1 cellular context compared by ENCODE assay signal in the genomic region with DNA sequence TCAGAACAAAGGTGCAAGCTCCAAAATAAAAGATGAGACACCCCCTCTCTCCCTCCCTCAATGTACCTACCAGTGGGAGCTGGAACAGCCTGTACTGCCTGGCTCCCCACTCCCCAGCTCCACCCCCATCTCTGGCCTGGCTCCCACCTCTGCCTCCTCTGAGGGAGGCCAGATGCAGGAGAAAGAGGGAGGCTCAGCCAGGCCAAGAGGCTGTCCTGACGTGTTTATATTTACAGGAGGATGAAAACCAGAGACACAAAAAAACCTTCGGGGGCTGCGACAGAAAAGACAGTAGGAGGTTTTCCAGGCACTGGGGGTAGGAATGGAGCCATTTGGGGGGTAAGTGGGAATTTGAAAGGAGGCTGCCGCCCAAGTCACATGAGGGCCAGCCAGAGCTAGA.
TF ChIP-seq lines count a peak whose summit lies in the region.

No MANE protein-coding gene starts in this region.

TF ChIP-seq in GM23338, 12 proteins besides CTCF, POLR2A, EP300 and RAD21 (continued from another document):
- TF ChIP-seq, protein P1, sequence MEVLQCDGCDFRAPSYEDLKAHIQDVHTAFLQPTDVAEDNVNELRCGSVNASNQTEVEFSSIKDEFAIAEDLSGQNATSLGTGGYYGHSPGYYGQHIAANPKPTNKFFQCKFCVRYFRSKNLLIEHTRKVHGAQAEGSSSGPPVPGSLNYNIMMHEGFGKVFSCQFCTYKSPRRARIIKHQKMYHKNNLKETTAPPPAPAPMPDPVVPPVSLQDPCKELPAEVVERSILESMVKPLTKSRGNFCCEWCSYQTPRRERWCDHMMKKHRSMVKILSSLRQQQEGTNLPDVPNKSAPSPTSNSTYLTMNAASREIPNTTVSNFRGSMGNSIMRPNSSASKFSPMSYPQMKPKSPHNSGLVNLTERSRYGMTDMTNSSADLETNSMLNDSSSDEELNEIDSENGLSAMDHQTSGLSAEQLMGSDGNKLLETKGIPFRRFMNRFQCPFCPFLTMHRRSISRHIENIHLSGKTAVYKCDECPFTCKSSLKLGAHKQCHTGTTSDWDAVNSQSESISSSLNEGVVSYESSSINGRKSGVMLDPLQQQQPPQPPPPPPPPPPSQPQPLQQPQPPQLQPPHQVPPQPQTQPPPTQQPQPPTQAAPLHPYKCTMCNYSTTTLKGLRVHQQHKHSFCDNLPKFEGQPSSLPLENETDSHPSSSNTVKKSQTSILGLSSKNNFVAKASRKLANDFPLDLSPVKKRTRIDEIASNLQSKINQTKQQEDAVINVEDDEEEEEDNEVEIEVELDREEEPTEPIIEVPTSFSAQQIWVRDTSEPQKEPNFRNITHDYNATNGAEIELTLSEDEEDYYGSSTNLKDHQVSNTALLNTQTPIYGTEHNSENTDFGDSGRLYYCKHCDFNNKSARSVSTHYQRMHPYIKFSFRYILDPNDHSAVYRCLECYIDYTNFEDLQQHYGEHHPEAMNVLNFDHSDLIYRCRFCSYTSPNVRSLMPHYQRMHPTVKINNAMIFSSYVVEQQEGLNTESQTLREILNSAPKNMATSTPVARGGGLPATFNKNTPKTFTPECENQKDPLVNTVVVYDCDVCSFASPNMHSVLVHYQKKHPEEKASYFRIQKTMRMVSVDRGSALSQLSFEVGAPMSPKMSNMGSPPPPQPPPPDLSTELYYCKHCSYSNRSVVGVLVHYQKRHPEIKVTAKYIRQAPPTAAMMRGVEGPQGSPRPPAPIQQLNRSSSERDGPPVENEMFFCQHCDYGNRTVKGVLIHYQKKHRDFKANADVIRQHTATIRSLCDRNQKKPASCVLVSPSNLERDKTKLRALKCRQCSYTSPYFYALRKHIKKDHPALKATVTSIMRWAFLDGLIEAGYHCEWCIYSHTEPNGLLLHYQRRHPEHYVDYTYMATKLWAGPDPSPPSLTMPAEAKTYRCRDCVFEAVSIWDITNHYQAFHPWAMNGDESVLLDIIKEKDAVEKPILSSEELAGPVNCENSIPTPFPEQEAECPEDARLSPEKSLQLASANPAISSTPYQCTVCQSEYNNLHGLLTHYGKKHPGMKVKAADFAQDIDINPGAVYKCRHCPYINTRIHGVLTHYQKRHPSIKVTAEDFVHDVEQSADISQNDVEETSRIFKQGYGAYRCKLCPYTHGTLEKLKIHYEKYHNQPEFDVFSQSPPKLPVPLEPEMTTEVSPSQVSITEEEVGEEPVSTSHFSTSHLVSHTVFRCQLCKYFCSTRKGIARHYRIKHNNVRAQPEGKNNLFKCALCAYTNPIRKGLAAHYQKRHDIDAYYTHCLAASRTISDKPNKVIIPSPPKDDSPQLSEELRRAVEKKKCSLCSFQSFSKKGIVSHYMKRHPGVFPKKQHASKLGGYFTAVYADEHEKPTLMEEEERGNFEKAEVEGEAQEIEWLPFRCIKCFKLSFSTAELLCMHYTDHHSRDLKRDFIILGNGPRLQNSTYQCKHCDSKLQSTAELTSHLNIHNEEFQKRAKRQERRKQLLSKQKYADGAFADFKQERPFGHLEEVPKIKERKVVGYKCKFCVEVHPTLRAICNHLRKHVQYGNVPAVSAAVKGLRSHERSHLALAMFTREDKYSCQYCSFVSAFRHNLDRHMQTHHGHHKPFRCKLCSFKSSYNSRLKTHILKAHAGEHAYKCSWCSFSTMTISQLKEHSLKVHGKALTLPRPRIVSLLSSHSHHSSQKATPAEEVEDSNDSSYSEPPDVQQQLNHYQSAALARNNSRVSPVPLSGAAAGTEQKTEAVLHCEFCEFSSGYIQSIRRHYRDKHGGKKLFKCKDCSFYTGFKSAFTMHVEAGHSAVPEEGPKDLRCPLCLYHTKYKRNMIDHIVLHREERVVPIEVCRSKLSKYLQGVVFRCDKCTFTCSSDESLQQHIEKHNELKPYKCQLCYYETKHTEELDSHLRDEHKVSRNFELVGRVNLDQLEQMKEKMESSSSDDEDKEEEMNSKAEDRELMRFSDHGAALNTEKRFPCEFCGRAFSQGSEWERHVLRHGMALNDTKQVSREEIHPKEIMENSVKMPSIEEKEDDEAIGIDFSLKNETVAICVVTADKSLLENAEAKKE (CRISPR knock-in tag; IDR thresholded peaks at IDR 0.05) = no peak
- TF ChIP-seq STAT1 (IDR thresholded peaks at IDR 0.05; ENCODE audit: unreplicated experiment) (no peak), POLR2AphosphoS5 (IDR thresholded peaks at IDR 0.05; ENCODE audit: low read depth) (no peak), ZNF331 (CRISPR knock-in tag; IDR thresholded peaks at IDR 0.05; ENCODE audit: low read depth) (no peak)
- TF ChIP-seq, protein P2, sequence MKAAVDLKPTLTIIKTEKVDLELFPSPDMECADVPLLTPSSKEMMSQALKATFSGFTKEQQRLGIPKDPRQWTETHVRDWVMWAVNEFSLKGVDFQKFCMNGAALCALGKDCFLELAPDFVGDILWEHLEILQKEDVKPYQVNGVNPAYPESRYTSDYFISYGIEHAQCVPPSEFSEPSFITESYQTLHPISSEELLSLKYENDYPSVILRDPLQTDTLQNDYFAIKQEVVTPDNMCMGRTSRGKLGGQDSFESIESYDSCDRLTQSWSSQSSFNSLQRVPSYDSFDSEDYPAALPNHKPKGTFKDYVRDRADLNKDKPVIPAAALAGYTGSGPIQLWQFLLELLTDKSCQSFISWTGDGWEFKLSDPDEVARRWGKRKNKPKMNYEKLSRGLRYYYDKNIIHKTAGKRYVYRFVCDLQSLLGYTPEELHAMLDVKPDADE (IDR thresholded peaks at IDR 0.05) = no peak
